Comparison of ENCODE assay signal across 20 cellular contexts in genomic region chr5:113264061-113264460, GRCh38.
A peak's percentile ranks its signal among the peaks of the same experiment; 100 is the strongest.
DNase-seq lines count a peak whose midpoint lies in the region; ATAC-seq and TF ChIP-seq lines count a peak whose summit lies in the region.
"Had no signal": no experiment of that assay in that cellular context is flagged by ENCODE, and none has a peak within 500 bp of the region (broad histone marks: within the 10 kb centered on the region; RNA-seq: fewer than 3 reads in every experiment).

No MANE protein-coding gene starts in this region.

- intact Hi-C loops in MCF 10A (cut with micrococcal nuclease): no loop called here
- intact Hi-C loops in breast epithelium (cut with DNase I; ENCODE audit: low total_unique reads): no loop called here
- intact Hi-C loops in adrenal gland (cut with DNase I): no loop called here

- DNase-seq in MCF 10A (ENCODE audit: unreplicated experiment) (peak; percentile 86), breast epithelium (ENCODE audit: low spot score in 2 of 2) (no peak), fibroblast of lung (ENCODE audit: low read depth in 2 of 2) (peak; percentile 66 to 96), kidney tubule cell (ENCODE audit: low spot score) (peak; percentile 71), adrenal gland (no peak), WTC11 (ENCODE audit: low spot score) (no peak)
- DNase-seq: activated B cell treated with CpG ODN at 0.5 μM for 24 hours; activated CD8-positive, alpha-beta T cell treated with anti-CD3 and anti-CD28 coated beads, Interleukin-2, amount 10 ng/mL, durations not matched to agents 7 days and 5 days; activated naive CD4-positive, alpha-beta T cell treated with anti-CD3 and anti-CD28 coated beads, Interleukin-2, amount 10 ng/mL, durations not matched to agents 7 days and 5 days; activated T-cell treated with anti-CD3 and anti-CD28 coated beads, Interleukin-2, amount 50 U/mL, for 4 hours; hypothalamus; OCI-M1 had no signal

- H2AFZ ChIP-seq in fibroblast of lung (ENCODE audit: low read length): no peak overlapping the region

- H3K27ac Mint-ChIP-seq in MCF 10A (ENCODE audit: low read depth, unreplicated experiment) (peak overlapping the region; percentile 63), WTC11 (no peak overlapping the region)
- H3K27ac Mint-ChIP-seq: activated B cell treated with CpG ODN at 0.5 μM for 24 hours; activated CD8-positive, alpha-beta T cell treated with anti-CD3 and anti-CD28 coated beads, Interleukin-2, amount 10 ng/mL, durations not matched to agents 7 days and 5 days; activated naive CD4-positive, alpha-beta T cell treated with anti-CD3 and anti-CD28 coated beads, Interleukin-2, amount 10 ng/mL, durations not matched to agents 7 days and 5 days; mesothelial cell of epicardium; T-helper 2 cell treated with Interferon-gamma antibody and Interleukin-4, amounts not matched to agents 5 μg/mL and 100 μg/mL, for 36 hours had no signal

- no peak overlapping the region for H3K4me3 Mint-ChIP-seq in MCF 10A (ENCODE audit: unreplicated experiment)
- no peak overlapping the region for H3K4me3 Mint-ChIP-seq in WTC11
- H3K4me3 Mint-ChIP-seq: activated B cell treated with CpG ODN at 0.5 μM for 24 hours; activated CD8-positive, alpha-beta T cell treated with anti-CD3 and anti-CD28 coated beads, Interleukin-2, amount 10 ng/mL, durations not matched to agents 7 days and 5 days; activated naive CD4-positive, alpha-beta T cell treated with anti-CD3 and anti-CD28 coated beads, Interleukin-2, amount 10 ng/mL, durations not matched to agents 7 days and 5 days; activated T-cell treated with anti-CD3 and anti-CD28 coated beads, Interleukin-2, amount 50 U/mL, for 4 hours; mesothelial cell of epicardium; neural crest cell; T-helper 2 cell treated with Interferon-gamma antibody and Interleukin-4, amounts not matched to agents 5 μg/mL and 100 μg/mL, for 36 hours had no signal

- TF ChIP-seq CTCF in MCF 10A (IDR thresholded peaks at IDR 0.05; ENCODE audit: unreplicated experiment): no peak
- TF ChIP-seq CTCF in breast epithelium (IDR thresholded peaks at IDR 0.05): no peak
- TF ChIP-seq CTCF in fibroblast of lung (conservative IDR thresholded peaks at IDR 0.05 in 1 of 2, IDR thresholded peaks at IDR 0.05 in 1 of 2; ENCODE audit: low read depth in 1 of 2, low read length in 2 of 2): no peak
- no peak for TF ChIP-seq CTCF in adrenal gland (IDR thresholded peaks at IDR 0.05)
- no peak for TF ChIP-seq CTCF in WTC11 (IDR thresholded peaks at IDR 0.05)

- H3K27me3 Mint-ChIP-seq in MCF 10A (ENCODE audit: insufficient read depth, unreplicated experiment) (no peaks in the 10 kb centered on the region), WTC11 (ENCODE audit: low read depth) (no peaks in the 10 kb centered on the region)

- H3K27me3 ChIP-seq in breast epithelium (no peaks in the 10 kb centered on the region), fibroblast of lung (ENCODE audit: control insufficient read depth, insufficient read depth, low read length) (no peaks in the 10 kb centered on the region), stomach smooth muscle (ENCODE audit: control insufficient read depth in 1 of 2, insufficient read depth in 2 of 2, low read length in 2 of 2) (no peaks in the 10 kb centered on the region), adrenal gland (no peaks in the 10 kb centered on the region)
- H3K27me3 ChIP-seq: BLaER1, cardiac muscle cell had no signal

- no peaks in the 10 kb centered on the region for H4K20me1 ChIP-seq in fibroblast of lung (ENCODE audit: control insufficient read depth, extremely low read depth, insufficient read depth, low read length)
- H4K20me1 ChIP-seq: BLaER1 had no signal

- H3K9ac ChIP-seq in fibroblast of lung (ENCODE audit: insufficient read depth, low read length) (no peak overlapping the region), stomach smooth muscle (ENCODE audit: low read length in 2 of 2) (peak overlapping the region in 1 of 2 donors; percentile 3)
- H3K9ac ChIP-seq: BLaER1 had no signal

- CTCF ChIA-PET in MCF 10A (lab: Yijun Ruan, JAX): interaction anchor here (0.5 to 1.7 kb wide), 6 partner anchors 22 to 263 kb away, joined by 3 to 4 read pairs (median 3); no protein-coding TSS in a partner anchor
- CTCF ChIA-PET in WTC11 (lab: Charles Lee): no interaction called here

- ATAC-seq in WTC11 (no peak), HG02981 (IDR thresholded peaks at IDR 0.05; ENCODE audit: unreplicated experiment) (no peak)
- ATAC-seq: activated CD8-positive, alpha-beta T cell treated with anti-CD3 and anti-CD28 coated beads, Interleukin-2, amount 10 ng/mL, durations not matched to agents 7 days and 5 days; activated T-cell treated with anti-CD3 and anti-CD28 coated beads, Interleukin-2, amount 50 U/mL, for 4 hours had no signal

- H3K4me1 ChIP-seq in breast epithelium (no peaks in the 10 kb centered on the region), fibroblast of lung (ENCODE audit: control insufficient read depth, extremely low read depth, insufficient read depth, low read length) (no peaks in the 10 kb centered on the region), stomach smooth muscle (ENCODE audit: control insufficient read depth, insufficient read depth, low read length) (no peaks in the 10 kb centered on the region), adrenal gland (replicated peaks in 1 of 2) (no peaks in the 10 kb centered on the region)
- H3K4me1 ChIP-seq: BLaER1 had no signal

- H3K4me2 ChIP-seq in fibroblast of lung (ENCODE audit: extremely low read depth, insufficient read depth, low read length): no peak overlapping the region
- H3K4me2 ChIP-seq: BLaER1 had no signal

- H3K9me3 ChIP-seq in breast epithelium (no peaks in the 10 kb centered on the region), fibroblast of lung (ENCODE audit: control insufficient read depth, insufficient read depth, low read depth, low read length) (no peaks in the 10 kb centered on the region), stomach smooth muscle (ENCODE audit: control insufficient read depth in 2 of 2, low read length in 2 of 2) (no peaks in the 10 kb centered on the region), adrenal gland (replicated peaks in 1 of 3) (no peaks in the 10 kb centered on the region)
- H3K9me3 ChIP-seq: BLaER1 had no signal

- H3K27ac ChIP-seq in breast epithelium: no peak overlapping the region
- H3K27ac ChIP-seq in fibroblast of lung (ENCODE audit: insufficient read depth, low read length): no peak overlapping the region
- peak overlapping the region; percentile 42 for H3K27ac ChIP-seq in stomach smooth muscle (ENCODE audit: low read length)
- H3K27ac ChIP-seq in adrenal gland: no peak overlapping the region
- H3K27ac ChIP-seq: 22Rv1, BLaER1, cardiac muscle cell had no signal

- H3K36me3 Mint-ChIP-seq in MCF 10A (ENCODE audit: insufficient read depth, unreplicated experiment) (no peaks in the 10 kb centered on the region), WTC11 (peaks cover 8% of the 10 kb centered on the region)
- H3K36me3 Mint-ChIP-seq: activated naive CD4-positive, alpha-beta T cell treated with anti-CD3 and anti-CD28 coated beads, Interleukin-2, amount 10 ng/mL, durations not matched to agents 7 days and 5 days had no signal

- POLR2A ChIA-PET in MCF 10A (lab: Yijun Ruan, JAX) (interaction anchor here (0.6 to 3.4 kb wide), 17 partner anchors 9 to 225 kb away, joined by 3 to 15 read pairs (median 5); partner anchors contain the start of gene MCC), WTC11 (lab: Charles Lee) (interaction anchor here (0.9 kb wide), 1 partner anchor 11 kb away, joined by 3 read pairs; no protein-coding TSS in a partner anchor)

- 78 to 88% (median 84%) methylated on average over 6 of the region's 6 CpGs for WGBS in adrenal gland, 4 donors

- no peaks in the 10 kb centered on the region for H3K79me2 ChIP-seq in fibroblast of lung (ENCODE audit: control insufficient read depth, insufficient read depth, low read length)

- TF ChIP-seq POLR2A in breast epithelium (IDR thresholded peaks at IDR 0.05) (no peak), adrenal gland (IDR thresholded peaks at IDR 0.05) (no peak)

- H3K4me1 Mint-ChIP-seq in MCF 10A (ENCODE audit: insufficient read depth, unreplicated experiment) (peaks cover 42% of the 10 kb centered on the region), WTC11 (peaks cover 60% of the 10 kb centered on the region)
- H3K4me1 Mint-ChIP-seq: activated B cell treated with CpG ODN at 0.5 μM for 24 hours; activated naive CD4-positive, alpha-beta T cell treated with anti-CD3 and anti-CD28 coated beads, Interleukin-2, amount 10 ng/mL, durations not matched to agents 7 days and 5 days had no signal

- no peak overlapping the region for H3K4me3 ChIP-seq in breast epithelium
- H3K4me3 ChIP-seq in fibroblast of lung (replicated peaks in 1 of 4; ENCODE audit: control extremely low read depth in 1 of 4, insufficient read depth in 1 of 4, low read depth in 3 of 4, low read length in 4 of 4): peak overlapping the region in 1 of 4 experiments; percentile 17
- peak overlapping the region in 1 of 2 donors; percentile 36 for H3K4me3 ChIP-seq in stomach smooth muscle (ENCODE audit: low read length in 2 of 2)
- no peak overlapping the region for H3K4me3 ChIP-seq in adrenal gland
- H3K4me3 ChIP-seq: BLaER1, cardiac muscle cell had no signal

- no peaks in the 10 kb centered on the region for H3K9me3 Mint-ChIP-seq in MCF 10A (ENCODE audit: unreplicated experiment)
- H3K9me3 Mint-ChIP-seq in WTC11: peaks cover 7% of the 10 kb centered on the region
- H3K9me3 Mint-ChIP-seq: activated B cell treated with CpG ODN at 0.5 μM for 24 hours; activated naive CD4-positive, alpha-beta T cell treated with anti-CD3 and anti-CD28 coated beads, Interleukin-2, amount 10 ng/mL, durations not matched to agents 7 days and 5 days; activated T-cell treated with anti-CD3 and anti-CD28 coated beads, Interleukin-2, amount 50 U/mL, for 4 hours; mesothelial cell of epicardium; T-helper 2 cell treated with Interferon-gamma antibody and Interleukin-4, amounts not matched to agents 5 μg/mL and 100 μg/mL, for 36 hours had no signal

- no TSS peak for BruUV-seq in MCF 10A (replicated peaks; lab: Mats Ljungman, UMichigan)

- H3K36me3 ChIP-seq in breast epithelium (no peaks in the 10 kb centered on the region), fibroblast of lung (ENCODE audit: control insufficient read depth, insufficient read depth, low read length) (no peaks in the 10 kb centered on the region), stomach smooth muscle (ENCODE audit: control insufficient read depth in 2 of 2, insufficient read depth in 2 of 2, low read length in 2 of 2) (no peaks in the 10 kb centered on the region), adrenal gland (replicated peaks in 1 of 2) (no peaks in the 10 kb centered on the region)
- H3K36me3 ChIP-seq: BLaER1, cardiac muscle cell had no signal

TF ChIP-seq in WTC11, 78 proteins besides CTCF, POLR2A, EP300 and RAD21 (continues in another document):
- TF ChIP-seq ATF1 (CRISPR knock-in tag; IDR thresholded peaks at IDR 0.05): no peak
- TF ChIP-seq USF1 (CRISPR knock-in tag; IDR thresholded peaks at IDR 0.05): no peak

Comparison
In these comparisons a context has a peak if more than half of its experiments do, and no peak if none do; other contexts are left out.
1. DNase-seq: peak in MCF 10A (single experiment), fibroblast of lung (2 of 2) and kidney tubule cell (single experiment); none in breast epithelium (0 of 2), adrenal gland (0 of 7) and WTC11 (single experiment).